In genomic region chr16:57616871-57617270, GRCh38 we compare ENCODE assay signal across 22 cellular contexts. TPM values are rescaled to one million over a fixed set of nuclear protein-coding genes. Genes with fewer than 3 reads are reported as not detected.
DNase-seq lines count a peak whose midpoint lies in the region; ATAC-seq and TF ChIP-seq lines count a peak whose summit lies in the region.
"Had no signal": no experiment of that assay in that cellular context is flagged by ENCODE, and none has a peak within 500 bp of the region (broad histone marks: within the 10 kb centered on the region; RNA-seq: fewer than 3 reads in every experiment).

No MANE protein-coding gene starts in this region.

- TF ChIP-seq POLR2A in NB4 (IDR thresholded peaks at IDR 0.05; ENCODE audit: extremely low read depth, insufficient read length), result no peak

- H3K4me3 Mint-ChIP-seq in stimulated activated effector memory CD8-positive, alpha-beta T cell treated with anti-CD3 and anti-CD28 coated beads, Interleukin-12 subunit alpha, Interleukin-12 subunit beta, amount 100 ng/mL, for 72 hours, result no peak overlapping the region
- H3K4me3 Mint-ChIP-seq: B cell; dendritic cell treated with granulocyte-macrophage colony-stimulating factor and Interleukin-4, amounts not matched to agents 40 ng/mL and 50 ng/mL, for 4 days; naive B cell had no signal

- intact Hi-C loops in cardiac septum (cut with DNase I), result no loop called here

- DNase-seq in DMS53 (lab: John Stamatoyannopoulos, UW), result peak; percentile 23
- no peak for DNase-seq in DMS53 treated with DMSO at 0.1 percent for 48 hours (lab: John Stamatoyannopoulos, UW; ENCODE audit: unreplicated experiment)
- DNase-seq in NB4 (ENCODE audit: low read depth), result peak; percentile 69
- DNase-seq in cardiac septum (ENCODE audit: low spot score), result peak; percentile 75
- DNase-seq in stimulated activated effector memory CD8-positive, alpha-beta T cell treated with anti-CD3 and anti-CD28 coated beads, Interleukin-12 subunit alpha, Interleukin-12 subunit beta, amount 100 ng/mL, for 72 hours (ENCODE audit: low spot score in 2 of 2), result no peak
- DNase-seq in stimulated activated CD4-positive, alpha-beta T cell treated with anti-CD3 and anti-CD28 coated beads, Interleukin-12 subunit alpha, Interleukin-12 subunit beta, amount 100 ng/mL, for 4 hours, result no peak
- no peak for DNase-seq in amygdala (lab: John Stamatoyannopoulos, UW)
- no peak for DNase-seq in inferior parietal cortex (ENCODE audit: extremely low spot score)
- DNase-seq: hypothalamus; naive B cell; NCI-H1105 treated with DMSO at 0.1 percent for 48 hours; NCI-H2081 treated with DMSO at 0.1 percent for 48 hours; NCI-H524; right lobe of liver; RPMI8226; stimulated activated naive CD4-positive, alpha-beta T cell; transverse colon had no signal

- TF ChIP-seq CTCF in NB4 (IDR thresholded peaks at IDR 0.05; ENCODE audit: low read depth, low read length), result no peak

- no peak for ATAC-seq in stimulated activated effector memory CD8-positive, alpha-beta T cell treated with anti-CD3 and anti-CD28 coated beads, Interleukin-12 subunit alpha, Interleukin-12 subunit beta, amount 100 ng/mL, for 72 hours

- no peaks in the 10 kb centered on the region for H3K9me3 Mint-ChIP-seq in stimulated activated effector memory CD8-positive, alpha-beta T cell treated with anti-CD3 and anti-CD28 coated beads, Interleukin-12 subunit alpha, Interleukin-12 subunit beta, amount 100 ng/mL, for 72 hours
- H3K9me3 Mint-ChIP-seq: activated T-helper 2 cell treated with anti-CD3 and anti-CD28 coated beads, Interferon-gamma antibody, Interleukin-2, Interleukin-4, amounts not matched to agents 10 μg/mL and 5 μg/mL and 100 μg/mL, durations not matched to agents 14 hours and 24 hours and 36 hours; dendritic cell treated with granulocyte-macrophage colony-stimulating factor and Interleukin-4, amounts not matched to agents 40 ng/mL and 50 ng/mL, for 4 days; naive B cell had no signal

- H3K36me3 Mint-ChIP-seq in stimulated activated effector memory CD8-positive, alpha-beta T cell treated with anti-CD3 and anti-CD28 coated beads, Interleukin-12 subunit alpha, Interleukin-12 subunit beta, amount 100 ng/mL, for 72 hours, result peaks cover 16% of the 10 kb centered on the region
- H3K36me3 Mint-ChIP-seq: naive B cell had no signal

- no peak overlapping the region for H3K4me3 ChIP-seq in NB4 (ENCODE audit: low read depth, low read length)
- H3K4me3 ChIP-seq: breast epithelium, right lobe of liver, transverse colon had no signal

- H3K4me1 Mint-ChIP-seq in stimulated activated effector memory CD8-positive, alpha-beta T cell treated with anti-CD3 and anti-CD28 coated beads, Interleukin-12 subunit alpha, Interleukin-12 subunit beta, amount 100 ng/mL, for 72 hours, result peaks cover 58% of the 10 kb centered on the region
- H3K4me1 Mint-ChIP-seq: B cell, naive B cell had no signal

- peak overlapping the region; percentile 97 for H3K27ac Mint-ChIP-seq in stimulated activated effector memory CD8-positive, alpha-beta T cell treated with anti-CD3 and anti-CD28 coated beads, Interleukin-12 subunit alpha, Interleukin-12 subunit beta, amount 100 ng/mL, for 72 hours
- H3K27ac Mint-ChIP-seq: activated T-helper 2 cell treated with anti-CD3 and anti-CD28 coated beads, Interferon-gamma antibody, Interleukin-2, Interleukin-4, amounts not matched to agents 10 μg/mL and 5 μg/mL and 100 μg/mL, durations not matched to agents 14 hours and 24 hours and 36 hours; B cell; dendritic cell treated with granulocyte-macrophage colony-stimulating factor and Interleukin-4, amounts not matched to agents 40 ng/mL and 50 ng/mL, for 4 days had no signal

RNA-seq across cellular contexts. Expression of gene ADGRG1, which starts 11.6 kb away (rescaled TPM):
- 15.9 TPM for total RNA-seq in cardiac septum

RNA-seq across cellular contexts. Expression of gene ADGRG3, which starts 51.2 kb away (rescaled TPM):
- 1.0 TPM for total RNA-seq in cardiac septum
- total RNA-seq: activated T-helper 2 cell treated with anti-CD3 and anti-CD28 coated beads, Interferon-gamma antibody, Interleukin-2, Interleukin-4, amounts not matched to agents 10 μg/mL and 5 μg/mL and 100 μg/mL, durations not matched to agents 14 hours and 24 hours and 36 hours; B cell; fibroblast of villous mesenchyme had no signal

Comparison
In these comparisons a context has a peak if more than half of its experiments do, and no peak if none do; other contexts are left out.
1. DNase-seq: peak in DMS53 (single experiment), NB4 (single experiment) and cardiac septum (single experiment); none in DMS53 treated with DMSO at 0.1 percent for 48 hours (single experiment), stimulated activated effector memory CD8-positive, alpha-beta T cell treated with anti-CD3 and anti-CD28 coated beads, Interleukin-12 subunit alpha, Interleukin-12 subunit beta, amount 100 ng/mL, for 72 hours (0 of 2), stimulated activated CD4-positive, alpha-beta T cell treated with anti-CD3 and anti-CD28 coated beads, Interleukin-12 subunit alpha, Interleukin-12 subunit beta, amount 100 ng/mL, for 4 hours (single experiment), amygdala (0 of 56) and inferior parietal cortex (single experiment).